16 cellular contexts compared by ENCODE assay signal in genomic region chr16:725463-726187, GRCh38. TPM values are rescaled to one million over a fixed set of nuclear protein-coding genes. Genes with fewer than 3 reads are reported as not detected.
DNase-seq lines count a peak whose midpoint lies in the region; ATAC-seq, FAIRE-seq and TF ChIP-seq lines count a peak whose summit lies in the region.
"Had no signal": no experiment of that assay in that cellular context is flagged by ENCODE, and none has a peak within 500 bp of the region (broad histone marks: within the 10 kb centered on the region; RNA-seq: fewer than 3 reads in every experiment).

No MANE protein-coding gene starts in this region.

- TF ChIP-seq POLR2A in IMR-90 (IDR thresholded peaks at IDR 0.05; ENCODE audit: low read depth, low read length): no peak

- no peak overlapping the region for H4K5ac ChIP-seq in IMR-90 (ENCODE audit: low read depth, low read length)

- dilution Hi-C loops in IMR-90 (cut with HindIII; ENCODE audit: low sequenced_read_pairs, unreplicated experiment): no loop called here

- TF ChIP-seq CTCF in IMR-90 (conservative IDR thresholded peaks at IDR 0.05; ENCODE audit: low read depth, low read length): no peak
- TF ChIP-seq CTCF in activated B cell treated with CpG ODN at 0.5 μM for 24 hours (IDR thresholded peaks at IDR 0.05): no peak

- H2BK20ac ChIP-seq in IMR-90 (ENCODE audit: low read depth, low read length): no peak overlapping the region

- H3K9me1 ChIP-seq in IMR-90 (ENCODE audit: insufficient read depth, low read length): peaks cover 2% of the 10 kb centered on the region; the same call in 1 of the 2 replicates

- H2AK9ac ChIP-seq in IMR-90 (replicated peaks; ENCODE audit: low read depth, low read length, poor library complexity): peak overlapping the region; percentile 93

- H3K4me2 ChIP-seq in IMR-90 (ENCODE audit: low read depth, low read length): no peak overlapping the region

- WGBS in IMR-90 (ENCODE audit: extremely low coverage in 2 of 2, insufficient read length in 1 of 2), 2 experiments: 86% methylated on average over 15 of the region's 23 CpGs; no CpG with 5 or more reads in 1 of the 2 experiments

- POLR2A ChIA-PET in IMR-90 (lab: Charles Lee; ENCODE audit: unreplicated experiment) (no interaction called here), activated B cell treated with CpG ODN at 0.5 μM for 24 hours (lab: Charles Lee) (interaction anchor here (1.1 to 3.2 kb wide), 5 partner anchors 10 to 35 kb away, joined by 3 to 11 read pairs (median 5); partner anchors contain the start of genes CIAO3, METRN and WDR24)

- H2AFZ ChIP-seq in IMR-90 (replicated peaks; ENCODE audit: low read length, poor library complexity): no peak overlapping the region
- H2AFZ ChIP-seq: PC-9 had no signal

- H3K9ac ChIP-seq in IMR-90 (ENCODE audit: low read depth, low read length): no peak overlapping the region

- no peak overlapping the region for H2BK15ac ChIP-seq in IMR-90 (ENCODE audit: low read depth, low read length)

- no peak overlapping the region for H3K27ac Mint-ChIP-seq in activated B cell treated with CpG ODN at 0.5 μM for 24 hours
- H3K27ac Mint-ChIP-seq: stimulated activated naive CD8-positive, alpha-beta T cell treated with anti-CD3 and anti-CD28 coated beads, Interleukin-15, Interleukin-2, amounts not matched to agents 100 ng/mL and 50 ng/mL, for 24 hours had no signal

- H3K23ac ChIP-seq in IMR-90 (ENCODE audit: low read depth, low read length): no peak overlapping the region

- CTCF ChIA-PET in IMR-90 (lab: Yijun Ruan, JAX) (no interaction called here), activated B cell treated with CpG ODN at 0.5 μM for 24 hours (lab: Charles Lee) (interaction anchor here (2.0 kb wide), 1 partner anchor 13 kb away, joined by 4 read pairs; no protein-coding TSS in a partner anchor)

- peaks cover 4% of the 10 kb centered on the region for H3K4me1 Mint-ChIP-seq in activated B cell treated with CpG ODN at 0.5 μM for 24 hours
- H3K4me1 Mint-ChIP-seq: H9 had no signal

- no peak for ATAC-seq in IMR-90 (ENCODE audit: low read depth)
- ATAC-seq in activated B cell treated with CpG ODN at 0.5 μM for 24 hours (ENCODE audit: low read depth): no peak
- no peak for ATAC-seq in GM18870 (IDR thresholded peaks at IDR 0.05; ENCODE audit: unreplicated experiment)

- H3K27ac ChIP-seq in IMR-90 (ENCODE audit: insufficient read depth, low read length): no peak overlapping the region
- H3K27ac ChIP-seq: esophagus muscularis mucosa, PC-9 had no signal

- H3K4me3 Mint-ChIP-seq in activated B cell treated with CpG ODN at 0.5 μM for 24 hours: peak overlapping the region; percentile 7

- H2BK5ac ChIP-seq in IMR-90 (ENCODE audit: low read depth, low read length, poor library complexity, severe bottlenecking): no peak overlapping the region

- peaks cover 0 to 5% of the 10 kb centered on the region in 2 experiments; a peak in 1 of 4 replicates for H3K79me1 ChIP-seq in IMR-90 (ENCODE audit: low read depth in 1 of 2, low read length in 2 of 2)

- FAIRE-seq in GM19239 (lab: Jason Lieb, UNC): no peak
- FAIRE-seq: A204.1, colon had no signal

- H3K4me3 ChIP-seq in IMR-90 (ENCODE audit: insufficient read depth, low read depth, low read length): no peak overlapping the region

- H3K9me3 ChIP-seq in IMR-90 (ENCODE audit: control insufficient read depth, insufficient read depth, low read length): no peaks in the 10 kb centered on the region
- H3K9me3 ChIP-seq: esophagus muscularis mucosa had no signal

- BruUV-seq in IMR-90 (replicated peaks; lab: Mats Ljungman, UMichigan): no TSS peak

- peaks cover 12% of the 10 kb centered on the region for H3K4me1 ChIP-seq in IMR-90 (ENCODE audit: control insufficient read depth, insufficient read depth, low read length)

- peaks cover 3% of the 10 kb centered on the region; the same call in 1 of the 2 replicates for H3K36me3 ChIP-seq in IMR-90 (ENCODE audit: control insufficient read depth, insufficient read depth, low read length)

- no peak for TF ChIP-seq RAD21 in IMR-90 (IDR thresholded peaks at IDR 0.05; ENCODE audit: low read length)

- H3K14ac ChIP-seq in IMR-90 (replicated peaks; ENCODE audit: low read depth, low read length): no peak overlapping the region

- peaks cover 4% of the 10 kb centered on the region for H4K20me1 ChIP-seq in IMR-90 (ENCODE audit: insufficient read depth, low read length)

- no peak overlapping the region for H3K56ac ChIP-seq in IMR-90 (ENCODE audit: extremely low read depth, insufficient read depth, low read length)

- no peak overlapping the region for H4K8ac ChIP-seq in IMR-90 (ENCODE audit: low read depth in 2 of 2, low read length in 2 of 2)

- no peak overlapping the region for H2BK120ac ChIP-seq in IMR-90 (ENCODE audit: low read depth, low read length)

- in situ Hi-C loops in IMR-90 (cut with MboI; ENCODE audit: low sequenced_read_pairs): no loop called here

- intact Hi-C loops in IMR-90 (cut with micrococcal nuclease) (loop anchor here (5.0 kb wide), 1 partner anchor 62 kb away; the partner anchor contains the start of genes CHTF18 and RPUSD1), activated B cell treated with CpG ODN at 0.5 μM for 24 hours (cut with micrococcal nuclease) (no loop called here)

- H3K36me3 Mint-ChIP-seq in activated B cell treated with CpG ODN at 0.5 μM for 24 hours (ENCODE audit: low read depth): peaks cover 3% of the 10 kb centered on the region

- H3K4ac ChIP-seq in IMR-90 (ENCODE audit: low read depth, low read length): no peak overlapping the region

- peak; percentile 16 for DNase-seq in NCI-H146 (lab: John Stamatoyannopoulos, UW)
- DNase-seq in NCI-H146 treated with DMSO at 0.1 percent for 48 hours (lab: John Stamatoyannopoulos, UW; ENCODE audit: unreplicated experiment): no peak
- DNase-seq in IMR-90: no peak
- DNase-seq in activated B cell treated with CpG ODN at 0.5 μM for 24 hours: no peak
- DNase-seq in retina: peak; percentile 16
- no peak for DNase-seq in HCEC 1CT
- DNase-seq in GM19239 (ENCODE audit: insufficient read length, low spot score): no peak
- DNase-seq: activated CD4-positive, alpha-beta T cell treated with anti-CD3 and anti-CD28 coated beads for 1 hour; amygdala had no signal

- H3K9me3 Mint-ChIP-seq in activated B cell treated with CpG ODN at 0.5 μM for 24 hours: no peaks in the 10 kb centered on the region
- H3K9me3 Mint-ChIP-seq: H9; stimulated activated naive CD8-positive, alpha-beta T cell treated with anti-CD3 and anti-CD28 coated beads, Interleukin-15, Interleukin-2, amounts not matched to agents 100 ng/mL and 50 ng/mL, for 24 hours had no signal

- H3K27me3 Mint-ChIP-seq in activated B cell treated with CpG ODN at 0.5 μM for 24 hours: no peaks in the 10 kb centered on the region
- H3K27me3 Mint-ChIP-seq: stimulated activated naive CD8-positive, alpha-beta T cell treated with anti-CD3 and anti-CD28 coated beads, Interleukin-15, Interleukin-2, amounts not matched to agents 100 ng/mL and 50 ng/mL, for 24 hours had no signal

- H2AK5ac ChIP-seq in IMR-90 (ENCODE audit: low read depth, low read length): no peak overlapping the region

- no peaks in the 10 kb centered on the region for H3K27me3 ChIP-seq in IMR-90 (ENCODE audit: control insufficient read depth, insufficient read depth, low read length)

- H3K18ac ChIP-seq in IMR-90 (ENCODE audit: low read depth, low read length): no peak overlapping the region

- no peak overlapping the region for H4K91ac ChIP-seq in IMR-90 (ENCODE audit: insufficient read depth, low read depth, low read length)

TF ChIP-seq in IMR-90, 13 proteins besides CTCF, POLR2A, EP300 and RAD21 (continues in another document):
- TF ChIP-seq MXI1 (IDR thresholded peaks at IDR 0.05; ENCODE audit: borderline replicate concordance, low read depth, low read length) (no peak), SMC3 (IDR thresholded peaks at IDR 0.05; ENCODE audit: low read depth, low read length) (no peak), FOS (IDR thresholded peaks at IDR 0.05; ENCODE audit: low read depth, low read length) (no peak), ELK1 (IDR thresholded peaks at IDR 0.05; ENCODE audit: borderline replicate concordance, low read depth, low read length) (no peak), RFX5 (IDR thresholded peaks at IDR 0.05; ENCODE audit: low read depth, low read length) (no peak)

RNA-seq across cellular contexts. Expression of gene CCDC78, which starts 0.6 kb away (rescaled TPM):
- total RNA-seq in IMR-90 (2012; rRNA removed) (0.54 and 0.56 TPM in 2 replicates), activated B cell treated with CpG ODN at 0.5 μM for 24 hours (4.8 and 7.8 TPM in 2 replicates)
- polyA plus RNA-seq in IMR-90 (2012; rRNA removed): 4.6 and 5.5 TPM in 2 replicates
- 0.21 and 1.0 TPM in 2 replicates for polyA plus RNA-seq in IMR-90 (2012; cell fraction: cytosol; rRNA removed)
- 31.9 and 80.5 TPM in 2 replicates for polyA plus RNA-seq in IMR-90 (2012; cell fraction: nucleus; rRNA removed; ENCODE audit: low replicate concordance)

RNA-seq across cellular contexts. Expression of gene HAGHL, which starts 1.3 kb away (rescaled TPM):
- total RNA-seq in IMR-90 (2012; rRNA removed): 3.0 and 3.1 TPM in 2 replicates
- 12.5 and 17.5 TPM in 2 replicates for polyA plus RNA-seq in IMR-90 (2012; rRNA removed)
- polyA plus RNA-seq in IMR-90 (2012; cell fraction: cytosol; rRNA removed): 12.2 and 17.9 TPM in 2 replicates
- 69.8 and 233 TPM in 2 replicates for polyA plus RNA-seq in IMR-90 (2012; cell fraction: nucleus; rRNA removed; ENCODE audit: low replicate concordance)
- total RNA-seq in activated B cell treated with CpG ODN at 0.5 μM for 24 hours: 10.8 and 10.9 TPM in 2 replicates

RNA-seq across cellular contexts. Expression of gene ANTKMT, which starts 4.7 kb away (rescaled TPM):
- 7.3 and 7.5 TPM in 2 replicates for total RNA-seq in IMR-90 (2012; rRNA removed)
- polyA plus RNA-seq in IMR-90 (2012; rRNA removed): 16.2 and 25.7 TPM in 2 replicates
- 62.9 and 94.1 TPM in 2 replicates for polyA plus RNA-seq in IMR-90 (2012; cell fraction: cytosol; rRNA removed)
- polyA plus RNA-seq in IMR-90 (2012; cell fraction: nucleus; rRNA removed; ENCODE audit: low replicate concordance): 58.1 and 200 TPM in 2 replicates
- 58.0 and 67.4 TPM in 2 replicates for total RNA-seq in activated B cell treated with CpG ODN at 0.5 μM for 24 hours

RNA-seq across cellular contexts. Expression of gene METRN, which starts 10.7 kb away (rescaled TPM):
- 6.1 and 8.6 TPM in 2 replicates for total RNA-seq in IMR-90 (2012; rRNA removed)
- polyA plus RNA-seq in IMR-90 (2012; rRNA removed): 48.2 and 91.1 TPM in 2 replicates
- polyA plus RNA-seq in IMR-90 (2012; cell fraction: cytosol; rRNA removed): 17.8 and 53.0 TPM in 2 replicates
- polyA plus RNA-seq in IMR-90 (2012; cell fraction: nucleus; rRNA removed; ENCODE audit: low replicate concordance): 15.9 and 43.0 TPM in 2 replicates
- 5.0 and 6.7 TPM in 2 replicates for total RNA-seq in activated B cell treated with CpG ODN at 0.5 μM for 24 hours

RNA-seq across cellular contexts. Expression of gene CIAO3, which starts 15.2 kb away (rescaled TPM):
- 13.9 and 17.0 TPM in 2 replicates for total RNA-seq in IMR-90 (2012; rRNA removed)
- polyA plus RNA-seq in IMR-90 (2012; rRNA removed): 20.2 and 20.5 TPM in 2 replicates
- 9.3 and 15.1 TPM in 2 replicates for polyA plus RNA-seq in IMR-90 (2012; cell fraction: cytosol; rRNA removed)
- polyA plus RNA-seq in IMR-90 (2012; cell fraction: nucleus; rRNA removed; ENCODE audit: low replicate concordance): 56.8 and 112 TPM in 2 replicates
- 42.4 and 43.1 TPM in 2 replicates for total RNA-seq in activated B cell treated with CpG ODN at 0.5 μM for 24 hours

Comparison
In these comparisons a context has a peak if more than half of its experiments do, and no peak if none do; other contexts are left out.
1. DNase-seq: peak in NCI-H146 (single experiment) and retina (single experiment); none in NCI-H146 treated with DMSO at 0.1 percent for 48 hours (single experiment), IMR-90 (single experiment), activated B cell treated with CpG ODN at 0.5 μM for 24 hours (single experiment), HCEC 1CT (single experiment) and GM19239 (single experiment).